Comparison of ENCODE assay signal across 34 cellular contexts in genomic region chr5:92976156-92976555, GRCh38.
"Had no signal": no experiment of that assay in that cellular context is flagged by ENCODE, and none has a peak within 500 bp of the region (broad histone marks: within the 10 kb centered on the region; RNA-seq: fewer than 3 reads in every experiment).

No MANE protein-coding gene starts in this region.

- H3K4me1 ChIP-seq: adrenal gland, ascending aorta, body of pancreas, breast epithelium had no signal

- H3K27ac ChIP-seq: adrenal gland, ascending aorta, body of pancreas, brain microvascular endothelial cell, breast epithelium, cardiac muscle cell had no signal

- DNase-seq: activated effector memory CD4-positive, alpha-beta T cell treated with anti-CD3 and anti-CD28 coated beads, Interleukin-2, amount 50 U/mL, for 16 hours; activated effector memory CD4-positive, alpha-beta T cell treated with Interleukin-2 at 50 U/mL for 16 hours; activated gamma-delta T cell; activated gamma-delta T cell treated with Interleukin-2 at 50 U/mL for 16 hours; activated naive CD4-positive, alpha-beta T cell; activated naive CD4-positive, alpha-beta T cell treated with anti-CD3 and anti-CD28 coated beads for 36 hours; activated naive CD4-positive, alpha-beta T cell treated with anti-CD3 and anti-CD28 coated beads, Interleukin-2, amount 10 ng/mL, durations not matched to agents 7 days and 5 days; activated naive CD4-positive, alpha-beta T cell treated with anti-CD3 and anti-CD28 coated beads, Interleukin-2, amount 50 U/mL, for 16 hours; activated naive CD4-positive, alpha-beta T cell treated with Interleukin-2 at 50 U/mL for 16 hours; activated naive CD8-positive, alpha-beta T cell treated with anti-CD3 and anti-CD28 coated beads for 36 hours; activated naive CD8-positive, alpha-beta T cell treated with anti-CD3 and anti-CD28 coated beads, Interleukin-2, amount 10 ng/mL, durations not matched to agents 7 days and 5 days; activated naive CD8-positive, alpha-beta T cell treated with anti-CD3 and anti-CD28 coated beads, Interleukin-2, amount 50 U/mL, for 24 hours; activated T-cell treated with anti-CD3 and anti-CD28 coated beads, Interleukin-2, amount 50 U/mL, for 1 hour; activated T-cell treated with anti-CD3 and anti-CD28 coated beads, Interleukin-2, amount 50 U/mL, for 24 hours; activated T-cell treated with anti-CD3 and anti-CD28 coated beads, Interleukin-2, amount 50 U/mL, for 4 hours; activated T-cell treated with anti-CD3 and anti-CD28 coated beads, Interleukin-2, amount 50 U/mL, for 48 hours; activated T-cell treated with anti-CD3 and anti-CD28 coated beads, Interleukin-2, amount 50 U/mL, for 72 hours; adrenal gland; amniotic stem cell; amygdala; anterior cingulate cortex; aorta; body of pancreas; brain microvascular endothelial cell; caudate nucleus; central memory CD4-positive, alpha-beta T cell; cerebellar nuclear complex had no signal

- FAIRE-seq: astrocyte, bronchial epithelial cell had no signal

- H3K27me3 ChIP-seq: adrenal gland, ascending aorta, body of pancreas, brain microvascular endothelial cell, breast epithelium had no signal

- H3K4me3 ChIP-seq: adrenal gland, ascending aorta, body of pancreas, breast epithelium, cardiac muscle cell had no signal

- H3K9me3 ChIP-seq: adrenal gland, ascending aorta, body of pancreas, breast epithelium had no signal

- ATAC-seq: activated naive CD4-positive, alpha-beta T cell treated with anti-CD3 and anti-CD28 coated beads, Interleukin-2, amount 50 U/mL, for 72 hours; activated naive CD8-positive, alpha-beta T cell treated with anti-CD3 and anti-CD28 coated beads, Interleukin-2, amount 50 U/mL, for 24 hours; activated T-cell treated with anti-CD3 and anti-CD28 coated beads, Interleukin-2, amount 50 U/mL, for 4 hours; activated T-cell treated with anti-CD3 and anti-CD28 coated beads, Interleukin-2, amount 50 U/mL, for 72 hours; activated T-helper 17 cell treated with anti-CD3 and anti-CD28 coated beads, Interleukin-2, amount 50 U/mL, for 72 hours; body of pancreas had no signal

- H3K36me3 ChIP-seq: adrenal gland, ascending aorta, brain microvascular endothelial cell, breast epithelium, cardiac muscle cell had no signal
